In genomic region chr20:59942245-59942644, GRCh38 we compare ENCODE assay signal across 16 cellular contexts. TPM values are rescaled to one million over a fixed set of nuclear protein-coding genes. Genes with fewer than 3 reads are reported as not detected.
DNase-seq lines count a peak whose midpoint lies in the region; ATAC-seq and TF ChIP-seq lines count a peak whose summit lies in the region.
"Had no signal": no experiment of that assay in that cellular context is flagged by ENCODE, and none has a peak within 500 bp of the region (broad histone marks: within the 10 kb centered on the region; RNA-seq: fewer than 3 reads in every experiment).

No MANE protein-coding gene starts in this region.

- no peaks in the 10 kb centered on the region for H3K27me3 ChIP-seq in CD4-positive, CD25-positive, alpha-beta regulatory T cell (ENCODE audit: control insufficient read depth, insufficient read depth, low read length)
- no peaks in the 10 kb centered on the region for H3K27me3 ChIP-seq in CD8-positive, alpha-beta memory T cell (ENCODE audit: insufficient read depth, low read length, poor library complexity, severe bottlenecking)
- H3K27me3 ChIP-seq in neutrophil = no peaks in the 10 kb centered on the region
- H3K27me3 ChIP-seq: gastroesophageal sphincter, left lung, testis had no signal

- peaks cover 42% of the 10 kb centered on the region for H3K4me1 ChIP-seq in CD4-positive, CD25-positive, alpha-beta regulatory T cell (ENCODE audit: control insufficient read depth, insufficient read depth, low read length, poor library complexity, severe bottlenecking)
- H3K4me1 ChIP-seq in CD8-positive, alpha-beta memory T cell (ENCODE audit: insufficient read depth, low read length) = peaks cover 30% of the 10 kb centered on the region
- peaks cover 70 to 80% of the 10 kb centered on the region in 2 experiments for H3K4me1 ChIP-seq in neutrophil (ENCODE audit: control insufficient read depth in 1 of 2, insufficient read depth in 1 of 2, low read depth in 1 of 2, low read length in 1 of 2)

- no peaks in the 10 kb centered on the region for H3K9me3 Mint-ChIP-seq in CD4-positive, CD25-positive, alpha-beta regulatory T cell
- H3K9me3 Mint-ChIP-seq in CD8-positive, alpha-beta memory T cell = no peaks in the 10 kb centered on the region
- no peaks in the 10 kb centered on the region for H3K9me3 Mint-ChIP-seq in activated T-helper 17 cell treated with anti-CD3 and anti-CD28 coated beads, Interleukin-2, amount 50 U/mL, for 72 hours
- H3K9me3 Mint-ChIP-seq in activated CD8-positive, alpha-beta T cell treated with anti-CD3 and anti-CD28 coated beads for 36 hours = no peaks in the 10 kb centered on the region
- no peaks in the 10 kb centered on the region for H3K9me3 Mint-ChIP-seq in activated T-helper 1 cell treated with anti-CD3 and anti-CD28 coated beads, Interleukin-12 subunit alpha, Interleukin-12 subunit beta, Interleukin-2, Interleukin-4 antibody, amounts not matched to agents 30 ng/mL and 10 ng/mL and 1 ng/mL, durations not matched to agents 14 hours and 24 hours and 36 hours
- H3K9me3 Mint-ChIP-seq: dendritic cell treated with granulocyte-macrophage colony-stimulating factor and Interleukin-4, amounts not matched to agents 40 ng/mL and 50 ng/mL, for 4 days had no signal

- DNase-seq in CD4-positive, CD25-positive, alpha-beta regulatory T cell = no peak
- DNase-seq in CD8-positive, alpha-beta memory T cell = no peak
- no peak for DNase-seq in activated CD8-positive, alpha-beta T cell treated with anti-CD3 and anti-CD28 coated beads for 36 hours
- no peak for DNase-seq in activated T-helper 1 cell treated with anti-CD3 and anti-CD28 coated beads, Interleukin-12 subunit alpha, Interleukin-12 subunit beta, Interleukin-2, Interleukin-4 antibody, amounts not matched to agents 30 ng/mL and 10 ng/mL and 1 ng/mL, durations not matched to agents 14 hours and 24 hours and 36 hours (ENCODE audit: low spot score)
- no peak for DNase-seq in SHP77 treated with DMSO at 0.1 percent for 48 hours (lab: John Stamatoyannopoulos, UW)
- DNase-seq: activated naive CD4-positive, alpha-beta T cell treated with anti-CD3 and anti-CD28 coated beads, Interleukin-2, amount 50 U/mL, for 16 hours; HCEC 1CT; KBM-7; left lung; NCI-H526; OCI-M1; testis had no signal

- TF ChIP-seq CTCF in neutrophil (IDR thresholded peaks at IDR 0.05) = no peak
- no peak for TF ChIP-seq CTCF in activated CD8-positive, alpha-beta T cell treated with anti-CD3 and anti-CD28 coated beads for 36 hours (IDR thresholded peaks at IDR 0.05)

- H3K9me3 ChIP-seq in CD4-positive, CD25-positive, alpha-beta regulatory T cell (ENCODE audit: control insufficient read depth in 2 of 2, low read length in 2 of 2) = no peaks in the 10 kb centered on the region
- H3K9me3 ChIP-seq in CD8-positive, alpha-beta memory T cell (ENCODE audit: low read length) = no peaks in the 10 kb centered on the region
- no peaks in the 10 kb centered on the region for H3K9me3 ChIP-seq in neutrophil
- H3K9me3 ChIP-seq: gastroesophageal sphincter, left lung, testis had no signal

- peak overlapping the region; percentile 41 to 99 (median 90) for H3K4me3 Mint-ChIP-seq in CD4-positive, CD25-positive, alpha-beta regulatory T cell
- H3K4me3 Mint-ChIP-seq in CD8-positive, alpha-beta memory T cell = peak overlapping the region in 5 of 7 donors; percentile 20 to 74 (median 39)
- peak overlapping the region; percentile 98 for H3K4me3 Mint-ChIP-seq in activated T-helper 17 cell treated with anti-CD3 and anti-CD28 coated beads, Interleukin-2, amount 50 U/mL, for 72 hours
- no peak overlapping the region for H3K4me3 Mint-ChIP-seq in activated CD8-positive, alpha-beta T cell treated with anti-CD3 and anti-CD28 coated beads for 36 hours
- no peak overlapping the region for H3K4me3 Mint-ChIP-seq in activated T-helper 1 cell treated with anti-CD3 and anti-CD28 coated beads, Interleukin-12 subunit alpha, Interleukin-12 subunit beta, Interleukin-2, Interleukin-4 antibody, amounts not matched to agents 30 ng/mL and 10 ng/mL and 1 ng/mL, durations not matched to agents 14 hours and 24 hours and 36 hours
- H3K4me3 Mint-ChIP-seq: dendritic cell treated with granulocyte-macrophage colony-stimulating factor and Interleukin-4, amounts not matched to agents 40 ng/mL and 50 ng/mL, for 4 days had no signal

- H3K27me3 Mint-ChIP-seq in CD4-positive, CD25-positive, alpha-beta regulatory T cell = no peaks in the 10 kb centered on the region
- no peaks in the 10 kb centered on the region for H3K27me3 Mint-ChIP-seq in CD8-positive, alpha-beta memory T cell
- no peaks in the 10 kb centered on the region for H3K27me3 Mint-ChIP-seq in activated T-helper 17 cell treated with anti-CD3 and anti-CD28 coated beads, Interleukin-2, amount 50 U/mL, for 72 hours
- no peaks in the 10 kb centered on the region for H3K27me3 Mint-ChIP-seq in activated CD8-positive, alpha-beta T cell treated with anti-CD3 and anti-CD28 coated beads for 36 hours
- no peaks in the 10 kb centered on the region for H3K27me3 Mint-ChIP-seq in activated T-helper 1 cell treated with anti-CD3 and anti-CD28 coated beads, Interleukin-12 subunit alpha, Interleukin-12 subunit beta, Interleukin-2, Interleukin-4 antibody, amounts not matched to agents 30 ng/mL and 10 ng/mL and 1 ng/mL, durations not matched to agents 14 hours and 24 hours and 36 hours (ENCODE audit: insufficient read depth)
- H3K27me3 Mint-ChIP-seq: dendritic cell treated with granulocyte-macrophage colony-stimulating factor and Interleukin-4, amounts not matched to agents 40 ng/mL and 50 ng/mL, for 4 days had no signal

- H3K4me1 Mint-ChIP-seq in CD4-positive, CD25-positive, alpha-beta regulatory T cell = peaks cover 27 to 57% (median 44%) of the 10 kb centered on the region in 4 donors
- peaks cover 46 to 66% (median 50%) of the 10 kb centered on the region in 3 donors for H3K4me1 Mint-ChIP-seq in CD8-positive, alpha-beta memory T cell
- peaks cover 20% of the 10 kb centered on the region for H3K4me1 Mint-ChIP-seq in activated T-helper 17 cell treated with anti-CD3 and anti-CD28 coated beads, Interleukin-2, amount 50 U/mL, for 72 hours
- peaks cover 40% of the 10 kb centered on the region for H3K4me1 Mint-ChIP-seq in activated CD8-positive, alpha-beta T cell treated with anti-CD3 and anti-CD28 coated beads for 36 hours (ENCODE audit: low read depth)
- H3K4me1 Mint-ChIP-seq in activated T-helper 1 cell treated with anti-CD3 and anti-CD28 coated beads, Interleukin-12 subunit alpha, Interleukin-12 subunit beta, Interleukin-2, Interleukin-4 antibody, amounts not matched to agents 30 ng/mL and 10 ng/mL and 1 ng/mL, durations not matched to agents 14 hours and 24 hours and 36 hours (ENCODE audit: low read depth) = peaks cover 37% of the 10 kb centered on the region

- no peak overlapping the region for H3K27ac ChIP-seq in CD4-positive, CD25-positive, alpha-beta regulatory T cell (ENCODE audit: insufficient read depth, low read length, poor library complexity, severe bottlenecking)
- no peak overlapping the region for H3K27ac ChIP-seq in CD8-positive, alpha-beta memory T cell (ENCODE audit: low read depth, low read length)
- peak overlapping the region; percentile 98 for H3K27ac ChIP-seq in neutrophil

- peak overlapping the region; percentile 20 for H3K4me3 ChIP-seq in CD4-positive, CD25-positive, alpha-beta regulatory T cell (ENCODE audit: low read depth, low read length)
- H3K4me3 ChIP-seq in CD8-positive, alpha-beta memory T cell (ENCODE audit: low read length) = no peak overlapping the region
- peak overlapping the region; percentile 60 to 93 for H3K4me3 ChIP-seq in neutrophil (ENCODE audit: low read depth in 1 of 2, low read length in 1 of 2)
- H3K4me3 ChIP-seq: testis had no signal

- POLR2A ChIA-PET in CD8-positive, alpha-beta memory T cell (lab: Charles Lee) = no interaction called here
- POLR2A ChIA-PET in activated CD8-positive, alpha-beta T cell treated with anti-CD3 and anti-CD28 coated beads for 36 hours (lab: Charles Lee) = no interaction called here

- no peak for ATAC-seq in CD4-positive, CD25-positive, alpha-beta regulatory T cell (ENCODE audit: low read depth in 2 of 2)
- ATAC-seq in activated T-helper 17 cell treated with anti-CD3 and anti-CD28 coated beads, Interleukin-2, amount 50 U/mL, for 72 hours (replicated peaks) = no peak
- no peak for ATAC-seq in activated CD8-positive, alpha-beta T cell treated with anti-CD3 and anti-CD28 coated beads for 36 hours
- ATAC-seq: gastroesophageal sphincter, left lung had no signal

- H3K27ac Mint-ChIP-seq in CD4-positive, CD25-positive, alpha-beta regulatory T cell = no peak overlapping the region
- H3K27ac Mint-ChIP-seq in CD8-positive, alpha-beta memory T cell = peak overlapping the region in 3 of 8 donors; percentile 19 to 99 (median 54)
- peak overlapping the region; percentile 97 for H3K27ac Mint-ChIP-seq in activated T-helper 17 cell treated with anti-CD3 and anti-CD28 coated beads, Interleukin-2, amount 50 U/mL, for 72 hours
- H3K27ac Mint-ChIP-seq in activated CD8-positive, alpha-beta T cell treated with anti-CD3 and anti-CD28 coated beads for 36 hours = no peak overlapping the region
- H3K27ac Mint-ChIP-seq in activated T-helper 1 cell treated with anti-CD3 and anti-CD28 coated beads, Interleukin-12 subunit alpha, Interleukin-12 subunit beta, Interleukin-2, Interleukin-4 antibody, amounts not matched to agents 30 ng/mL and 10 ng/mL and 1 ng/mL, durations not matched to agents 14 hours and 24 hours and 36 hours = no peak overlapping the region
- H3K27ac Mint-ChIP-seq: dendritic cell treated with granulocyte-macrophage colony-stimulating factor and Interleukin-4, amounts not matched to agents 40 ng/mL and 50 ng/mL, for 4 days had no signal

- intact Hi-C loops in activated CD8-positive, alpha-beta T cell treated with anti-CD3 and anti-CD28 coated beads for 36 hours (cut with micrococcal nuclease) = loop anchor here (10.0 kb wide), 1 partner anchor 113 kb away; no protein-coding TSS in a partner anchor
- intact Hi-C loops in activated T-helper 1 cell treated with anti-CD3 and anti-CD28 coated beads, Interleukin-12 subunit alpha, Interleukin-12 subunit beta, Interleukin-2, Interleukin-4 antibody, amounts not matched to agents 30 ng/mL and 10 ng/mL and 1 ng/mL, durations not matched to agents 14 hours and 24 hours and 36 hours (cut with micrococcal nuclease) = loop anchor here (5.0 kb wide), 1 partner anchor 1290 kb away; the partner anchor contains the start of gene STX16

- peaks cover 28% of the 10 kb centered on the region for H3K36me3 ChIP-seq in CD4-positive, CD25-positive, alpha-beta regulatory T cell (ENCODE audit: control insufficient read depth, insufficient read depth, low read length)
- peaks cover 17% of the 10 kb centered on the region for H3K36me3 ChIP-seq in CD8-positive, alpha-beta memory T cell (ENCODE audit: insufficient read depth, low read length)
- peaks cover 35% of the 10 kb centered on the region for H3K36me3 ChIP-seq in neutrophil

- H3K36me3 Mint-ChIP-seq in CD4-positive, CD25-positive, alpha-beta regulatory T cell = peaks cover 9% of the 10 kb centered on the region
- H3K36me3 Mint-ChIP-seq in CD8-positive, alpha-beta memory T cell = peaks cover 0 to 55% (median 13%) of the 10 kb centered on the region in 3 donors
- peaks cover 43% of the 10 kb centered on the region for H3K36me3 Mint-ChIP-seq in activated T-helper 17 cell treated with anti-CD3 and anti-CD28 coated beads, Interleukin-2, amount 50 U/mL, for 72 hours (ENCODE audit: low read depth)
- H3K36me3 Mint-ChIP-seq in activated CD8-positive, alpha-beta T cell treated with anti-CD3 and anti-CD28 coated beads for 36 hours (ENCODE audit: low read depth) = peaks cover 32% of the 10 kb centered on the region
- peaks cover 27% of the 10 kb centered on the region for H3K36me3 Mint-ChIP-seq in activated T-helper 1 cell treated with anti-CD3 and anti-CD28 coated beads, Interleukin-12 subunit alpha, Interleukin-12 subunit beta, Interleukin-2, Interleukin-4 antibody, amounts not matched to agents 30 ng/mL and 10 ng/mL and 1 ng/mL, durations not matched to agents 14 hours and 24 hours and 36 hours (ENCODE audit: low read depth)

- CTCF ChIA-PET in CD8-positive, alpha-beta memory T cell (lab: Charles Lee) = no interaction called here
- CTCF ChIA-PET in activated CD8-positive, alpha-beta T cell treated with anti-CD3 and anti-CD28 coated beads for 36 hours (lab: Charles Lee) = no interaction called here

RNA-seq across cellular contexts. Expression of gene FAM217B, which starts 2.1 kb away (rescaled TPM):
- total RNA-seq in CD4-positive, CD25-positive, alpha-beta regulatory T cell = 15.8 TPM
- 10 to 100 TPM; 23.3 to 30.1 (median 25.9) TPM for polyA plus RNA-seq in CD4-positive, CD25-positive, alpha-beta regulatory T cell
- total RNA-seq in CD8-positive, alpha-beta memory T cell = 10 to 100 TPM; 35.9 to 39.3 TPM
- polyA plus RNA-seq in CD8-positive, alpha-beta memory T cell = 32.2 TPM
- 10 to 100 TPM; 16.6 to 20.9 TPM for total RNA-seq in activated T-helper 17 cell treated with anti-CD3 and anti-CD28 coated beads, Interleukin-2, amount 50 U/mL, for 72 hours
- total RNA-seq in activated CD8-positive, alpha-beta T cell treated with anti-CD3 and anti-CD28 coated beads for 36 hours = 10 to 100 TPM; 17.6 to 18.7 TPM
- 33.9 and 35.6 TPM in 2 replicates for total RNA-seq in activated T-helper 1 cell treated with anti-CD3 and anti-CD28 coated beads, Interleukin-12 subunit alpha, Interleukin-12 subunit beta, Interleukin-2, Interleukin-4 antibody, amounts not matched to agents 30 ng/mL and 10 ng/mL and 1 ng/mL, durations not matched to agents 14 hours and 24 hours and 36 hours

RNA-seq across cellular contexts. Expression of gene PPP1R3D, which starts 2.1 kb away (rescaled TPM):
- total RNA-seq in CD4-positive, CD25-positive, alpha-beta regulatory T cell = 5.3 TPM
- polyA plus RNA-seq in CD4-positive, CD25-positive, alpha-beta regulatory T cell = 1 to 10 TPM; 1.9 to 3.0 (median 2.1) TPM
- total RNA-seq in CD8-positive, alpha-beta memory T cell = 1 to 10 TPM; 6.7 TPM
- polyA plus RNA-seq in CD8-positive, alpha-beta memory T cell = 3.3 TPM
- 1 to 10 TPM; 5.3 to 5.9 TPM for total RNA-seq in activated T-helper 17 cell treated with anti-CD3 and anti-CD28 coated beads, Interleukin-2, amount 50 U/mL, for 72 hours
- total RNA-seq in activated CD8-positive, alpha-beta T cell treated with anti-CD3 and anti-CD28 coated beads for 36 hours = 1 to 10 TPM; 3.9 to 4.2 TPM
- total RNA-seq in activated T-helper 1 cell treated with anti-CD3 and anti-CD28 coated beads, Interleukin-12 subunit alpha, Interleukin-12 subunit beta, Interleukin-2, Interleukin-4 antibody, amounts not matched to agents 30 ng/mL and 10 ng/mL and 1 ng/mL, durations not matched to agents 14 hours and 24 hours and 36 hours = 7.0 and 7.6 TPM in 2 replicates

RNA-seq across cellular contexts. Expression of gene SYCP2, which starts 8.8 kb away (rescaled TPM):
- total RNA-seq in CD4-positive, CD25-positive, alpha-beta regulatory T cell = 9.1 TPM
- polyA plus RNA-seq in CD4-positive, CD25-positive, alpha-beta regulatory T cell = 1 to 10 TPM in 3 of 4 donors, under 1 TPM in 1; 0.32 to 1.7 (median 1.1) TPM
- 1 to 10 TPM; 3.4 to 3.8 TPM for total RNA-seq in CD8-positive, alpha-beta memory T cell
- 2.3 TPM for polyA plus RNA-seq in CD8-positive, alpha-beta memory T cell
- total RNA-seq in activated T-helper 17 cell treated with anti-CD3 and anti-CD28 coated beads, Interleukin-2, amount 50 U/mL, for 72 hours = 1 to 10 TPM; 2.5 to 6.7 TPM
- total RNA-seq in activated CD8-positive, alpha-beta T cell treated with anti-CD3 and anti-CD28 coated beads for 36 hours = 1 to 10 TPM; 2.6 to 3.9 TPM
- 4.8 and 5.1 TPM in 2 replicates for total RNA-seq in activated T-helper 1 cell treated with anti-CD3 and anti-CD28 coated beads, Interleukin-12 subunit alpha, Interleukin-12 subunit beta, Interleukin-2, Interleukin-4 antibody, amounts not matched to agents 30 ng/mL and 10 ng/mL and 1 ng/mL, durations not matched to agents 14 hours and 24 hours and 36 hours

RNA-seq across cellular contexts. Expression of gene CDH26, which starts 16.0 kb away (rescaled TPM):
- 1.0 TPM for total RNA-seq in CD4-positive, CD25-positive, alpha-beta regulatory T cell
- under 1 TPM in 2 of 4 donors, not detected in 2; 0.24 to 0.31 TPM for polyA plus RNA-seq in CD4-positive, CD25-positive, alpha-beta regulatory T cell
- under 1 TPM; 0.63 to 0.91 TPM for total RNA-seq in CD8-positive, alpha-beta memory T cell
- not detected for polyA plus RNA-seq in CD8-positive, alpha-beta memory T cell
- 1 to 10 TPM in 1 of 2 donors, under 1 TPM in 1; 0.56 to 2.6 TPM for total RNA-seq in activated T-helper 17 cell treated with anti-CD3 and anti-CD28 coated beads, Interleukin-2, amount 50 U/mL, for 72 hours
- total RNA-seq in activated CD8-positive, alpha-beta T cell treated with anti-CD3 and anti-CD28 coated beads for 36 hours = 1 to 10 TPM; 1.0 to 1.7 TPM
- total RNA-seq in activated T-helper 1 cell treated with anti-CD3 and anti-CD28 coated beads, Interleukin-12 subunit alpha, Interleukin-12 subunit beta, Interleukin-2, Interleukin-4 antibody, amounts not matched to agents 30 ng/mL and 10 ng/mL and 1 ng/mL, durations not matched to agents 14 hours and 24 hours and 36 hours = 0.41 and 0.56 TPM in 2 replicates

Comparison
In these comparisons a context has a peak if more than half of its experiments do, and no peak if none do; other contexts are left out.
1. H3K4me3 Mint-ChIP-seq: peak in CD4-positive, CD25-positive, alpha-beta regulatory T cell (4 of 4), CD8-positive, alpha-beta memory T cell (5 of 7) and activated T-helper 17 cell treated with anti-CD3 and anti-CD28 coated beads, Interleukin-2, amount 50 U/mL, for 72 hours (single experiment); none in activated CD8-positive, alpha-beta T cell treated with anti-CD3 and anti-CD28 coated beads for 36 hours (single experiment) and activated T-helper 1 cell treated with anti-CD3 and anti-CD28 coated beads, Interleukin-12 subunit alpha, Interleukin-12 subunit beta, Interleukin-2, Interleukin-4 antibody, amounts not matched to agents 30 ng/mL and 10 ng/mL and 1 ng/mL, durations not matched to agents 14 hours and 24 hours and 36 hours (single experiment).